Comparison of ENCODE assay signal across 1 cellular context in the genomic region with DNA sequence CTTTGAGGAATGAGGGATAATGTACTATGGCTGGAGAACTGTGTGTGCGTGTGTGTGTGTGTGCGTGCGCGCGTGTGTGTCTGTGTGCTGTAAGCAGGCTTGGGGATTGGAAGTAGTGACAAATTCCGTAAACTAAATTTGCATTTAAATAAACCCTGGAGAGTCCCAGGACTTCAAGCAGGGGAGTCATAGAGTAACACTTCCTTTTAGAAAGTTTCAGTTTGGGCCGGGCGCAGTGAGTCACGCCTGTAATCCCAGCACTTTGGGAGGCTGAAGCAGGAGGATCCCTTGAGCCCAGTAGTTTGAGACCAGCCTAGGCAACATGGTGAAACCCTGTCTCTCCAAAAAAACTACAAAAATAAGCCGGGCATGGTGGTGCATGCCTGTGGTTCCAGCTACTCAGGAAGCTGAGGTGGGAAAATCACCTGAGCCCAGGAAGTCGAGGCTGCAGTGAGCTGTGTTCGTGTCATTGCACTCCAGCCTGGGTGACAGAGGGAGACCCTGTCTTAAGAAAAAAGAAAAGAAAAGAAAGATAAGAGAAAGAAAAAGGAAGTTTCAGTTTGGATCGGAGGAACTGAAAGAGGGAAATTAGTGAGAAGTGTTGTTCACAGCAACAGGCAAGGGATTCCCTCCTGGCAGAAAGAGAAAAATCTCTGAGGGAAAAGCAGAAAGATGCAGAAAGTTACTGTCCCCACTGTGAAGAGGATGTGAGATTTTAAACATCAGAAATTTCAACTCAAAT.
TF ChIP-seq lines count a peak whose summit lies in the region.

No MANE protein-coding gene starts in this region.

TF ChIP-seq in GM12878, 131 proteins besides CTCF, POLR2A, EP300 and RAD21 (continued from another document):
- TF ChIP-seq, protein P1, sequence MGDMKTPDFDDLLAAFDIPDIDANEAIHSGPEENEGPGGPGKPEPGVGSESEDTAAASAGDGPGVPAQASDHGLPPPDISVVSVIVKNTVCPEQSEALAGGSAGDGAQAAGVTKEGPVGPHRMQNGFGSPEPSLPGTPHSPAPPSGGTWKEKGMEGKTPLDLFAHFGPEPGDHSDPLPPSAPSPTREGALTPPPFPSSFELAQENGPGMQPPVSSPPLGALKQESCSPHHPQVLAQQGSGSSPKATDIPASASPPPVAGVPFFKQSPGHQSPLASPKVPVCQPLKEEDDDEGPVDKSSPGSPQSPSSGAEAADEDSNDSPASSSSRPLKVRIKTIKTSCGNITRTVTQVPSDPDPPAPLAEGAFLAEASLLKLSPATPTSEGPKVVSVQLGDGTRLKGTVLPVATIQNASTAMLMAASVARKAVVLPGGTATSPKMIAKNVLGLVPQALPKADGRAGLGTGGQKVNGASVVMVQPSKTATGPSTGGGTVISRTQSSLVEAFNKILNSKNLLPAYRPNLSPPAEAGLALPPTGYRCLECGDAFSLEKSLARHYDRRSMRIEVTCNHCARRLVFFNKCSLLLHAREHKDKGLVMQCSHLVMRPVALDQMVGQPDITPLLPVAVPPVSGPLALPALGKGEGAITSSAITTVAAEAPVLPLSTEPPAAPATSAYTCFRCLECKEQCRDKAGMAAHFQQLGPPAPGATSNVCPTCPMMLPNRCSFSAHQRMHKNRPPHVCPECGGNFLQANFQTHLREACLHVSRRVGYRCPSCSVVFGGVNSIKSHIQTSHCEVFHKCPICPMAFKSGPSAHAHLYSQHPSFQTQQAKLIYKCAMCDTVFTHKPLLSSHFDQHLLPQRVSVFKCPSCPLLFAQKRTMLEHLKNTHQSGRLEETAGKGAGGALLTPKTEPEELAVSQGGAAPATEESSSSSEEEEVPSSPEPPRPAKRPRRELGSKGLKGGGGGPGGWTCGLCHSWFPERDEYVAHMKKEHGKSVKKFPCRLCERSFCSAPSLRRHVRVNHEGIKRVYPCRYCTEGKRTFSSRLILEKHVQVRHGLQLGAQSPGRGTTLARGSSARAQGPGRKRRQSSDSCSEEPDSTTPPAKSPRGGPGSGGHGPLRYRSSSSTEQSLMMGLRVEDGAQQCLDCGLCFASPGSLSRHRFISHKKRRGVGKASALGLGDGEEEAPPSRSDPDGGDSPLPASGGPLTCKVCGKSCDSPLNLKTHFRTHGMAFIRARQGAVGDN (IDR thresholded peaks at IDR 0.05): no peak
- TF ChIP-seq ZNF384 (IDR thresholded peaks at IDR 0.05; ENCODE audit: borderline replicate concordance, low read depth, low read length) (no peak), TARDBP (IDR thresholded peaks at IDR 0.05; ENCODE audit: borderline replicate concordance) (no peak), NBN (IDR thresholded peaks at IDR 0.05) (peak; percentile 84), HCFC1 (IDR thresholded peaks at IDR 0.05; ENCODE audit: low read length) (no peak), RCOR1 (conservative IDR thresholded peaks at IDR 0.05; ENCODE audit: low read depth, low read length) (no peak), MEF2B (IDR thresholded peaks at IDR 0.05; ENCODE audit: partially characterized antibody, poor library complexity, severe bottlenecking) (no peak), POLR2AphosphoS5 (IDR thresholded peaks at IDR 0.05; ENCODE audit: low read length) (0 out of 2 replicates have a peak, but pooled peaks have one; percentile 28), POU2F2 (IDR thresholded peaks at IDR 0.05; ENCODE audit: borderline replicate concordance, low read depth, low read length) (peak; percentile 95), SMAD5 (IDR thresholded peaks at IDR 0.05; ENCODE audit: low read depth) (no peak), TCF12 (IDR thresholded peaks at IDR 0.05; ENCODE audit: low read depth, low read length) (peak; percentile 54; the same call in 1 of the 2 replicates), NR2F1 (conservative IDR thresholded peaks at IDR 0.05) (no peak), SP1 (IDR thresholded peaks at IDR 0.05; ENCODE audit: low read depth, low read length) (peak; percentile 43), JUNB (IDR thresholded peaks at IDR 0.05) (peak; percentile 61), ATF7 (IDR thresholded peaks at IDR 0.05; ENCODE audit: low read depth) (peak; percentile 57), NFYA (IDR thresholded peaks at IDR 0.05; ENCODE audit: borderline replicate concordance, low read depth, low read length) (no peak), SUZ12 (IDR thresholded peaks at IDR 0.05; ENCODE audit: unreplicated experiment) (no peak), CHD2 (IDR thresholded peaks at IDR 0.05; ENCODE audit: borderline replicate concordance, low read depth, low read length) (peak; percentile 53; the same call in 1 of the 2 replicates), MYC (IDR thresholded peaks at IDR 0.05; ENCODE audit: insufficient read depth, insufficient read length, insufficient replicate concordance, low read length, severe bottlenecking) (no peak)
- TF ChIP-seq, protein P2, sequence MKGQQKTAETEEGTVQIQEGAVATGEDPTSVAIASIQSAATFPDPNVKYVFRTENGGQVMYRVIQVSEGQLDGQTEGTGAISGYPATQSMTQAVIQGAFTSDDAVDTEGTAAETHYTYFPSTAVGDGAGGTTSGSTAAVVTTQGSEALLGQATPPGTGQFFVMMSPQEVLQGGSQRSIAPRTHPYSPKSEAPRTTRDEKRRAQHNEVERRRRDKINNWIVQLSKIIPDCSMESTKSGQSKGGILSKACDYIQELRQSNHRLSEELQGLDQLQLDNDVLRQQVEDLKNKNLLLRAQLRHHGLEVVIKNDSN (IDR thresholded peaks at IDR 0.05; ENCODE audit: borderline replicate concordance, extremely low read length, insufficient read depth, low read depth, low read length): no peak
- TF ChIP-seq, protein P3, sequence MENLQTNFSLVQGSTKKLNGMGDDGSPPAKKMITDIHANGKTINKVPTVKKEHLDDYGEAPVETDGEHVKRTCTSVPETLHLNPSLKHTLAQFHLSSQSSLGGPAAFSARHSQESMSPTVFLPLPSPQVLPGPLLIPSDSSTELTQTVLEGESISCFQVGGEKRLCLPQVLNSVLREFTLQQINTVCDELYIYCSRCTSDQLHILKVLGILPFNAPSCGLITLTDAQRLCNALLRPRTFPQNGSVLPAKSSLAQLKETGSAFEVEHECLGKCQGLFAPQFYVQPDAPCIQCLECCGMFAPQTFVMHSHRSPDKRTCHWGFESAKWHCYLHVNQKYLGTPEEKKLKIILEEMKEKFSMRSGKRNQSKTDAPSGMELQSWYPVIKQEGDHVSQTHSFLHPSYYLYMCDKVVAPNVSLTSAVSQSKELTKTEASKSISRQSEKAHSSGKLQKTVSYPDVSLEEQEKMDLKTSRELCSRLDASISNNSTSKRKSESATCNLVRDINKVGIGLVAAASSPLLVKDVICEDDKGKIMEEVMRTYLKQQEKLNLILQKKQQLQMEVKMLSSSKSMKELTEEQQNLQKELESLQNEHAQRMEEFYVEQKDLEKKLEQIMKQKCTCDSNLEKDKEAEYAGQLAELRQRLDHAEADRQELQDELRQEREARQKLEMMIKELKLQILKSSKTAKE (IDR thresholded peaks at IDR 0.05; ENCODE audit: low read depth, poor library complexity, severe bottlenecking): peak; percentile 54
- TF ChIP-seq, protein P4, sequence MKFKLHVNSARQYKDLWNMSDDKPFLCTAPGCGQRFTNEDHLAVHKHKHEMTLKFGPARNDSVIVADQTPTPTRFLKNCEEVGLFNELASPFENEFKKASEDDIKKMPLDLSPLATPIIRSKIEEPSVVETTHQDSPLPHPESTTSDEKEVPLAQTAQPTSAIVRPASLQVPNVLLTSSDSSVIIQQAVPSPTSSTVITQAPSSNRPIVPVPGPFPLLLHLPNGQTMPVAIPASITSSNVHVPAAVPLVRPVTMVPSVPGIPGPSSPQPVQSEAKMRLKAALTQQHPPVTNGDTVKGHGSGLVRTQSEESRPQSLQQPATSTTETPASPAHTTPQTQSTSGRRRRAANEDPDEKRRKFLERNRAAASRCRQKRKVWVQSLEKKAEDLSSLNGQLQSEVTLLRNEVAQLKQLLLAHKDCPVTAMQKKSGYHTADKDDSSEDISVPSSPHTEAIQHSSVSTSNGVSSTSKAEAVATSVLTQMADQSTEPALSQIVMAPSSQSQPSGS (IDR thresholded peaks at IDR 0.05; ENCODE audit: low read length): peak; percentile 52; the same call in 1 of the 2 replicates
- TF ChIP-seq, protein P5, sequence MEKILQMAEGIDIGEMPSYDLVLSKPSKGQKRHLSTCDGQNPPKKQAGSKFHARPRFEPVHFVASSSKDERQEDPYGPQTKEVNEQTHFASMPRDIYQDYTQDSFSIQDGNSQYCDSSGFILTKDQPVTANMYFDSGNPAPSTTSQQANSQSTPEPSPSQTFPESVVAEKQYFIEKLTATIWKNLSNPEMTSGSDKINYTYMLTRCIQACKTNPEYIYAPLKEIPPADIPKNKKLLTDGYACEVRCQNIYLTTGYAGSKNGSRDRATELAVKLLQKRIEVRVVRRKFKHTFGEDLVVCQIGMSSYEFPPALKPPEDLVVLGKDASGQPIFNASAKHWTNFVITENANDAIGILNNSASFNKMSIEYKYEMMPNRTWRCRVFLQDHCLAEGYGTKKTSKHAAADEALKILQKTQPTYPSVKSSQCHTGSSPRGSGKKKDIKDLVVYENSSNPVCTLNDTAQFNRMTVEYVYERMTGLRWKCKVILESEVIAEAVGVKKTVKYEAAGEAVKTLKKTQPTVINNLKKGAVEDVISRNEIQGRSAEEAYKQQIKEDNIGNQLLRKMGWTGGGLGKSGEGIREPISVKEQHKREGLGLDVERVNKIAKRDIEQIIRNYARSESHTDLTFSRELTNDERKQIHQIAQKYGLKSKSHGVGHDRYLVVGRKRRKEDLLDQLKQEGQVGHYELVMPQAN (conservative IDR thresholded peaks at IDR 0.05): peak; percentile 51; the same call in 1 of the 2 replicates
- TF ChIP-seq, protein P6, sequence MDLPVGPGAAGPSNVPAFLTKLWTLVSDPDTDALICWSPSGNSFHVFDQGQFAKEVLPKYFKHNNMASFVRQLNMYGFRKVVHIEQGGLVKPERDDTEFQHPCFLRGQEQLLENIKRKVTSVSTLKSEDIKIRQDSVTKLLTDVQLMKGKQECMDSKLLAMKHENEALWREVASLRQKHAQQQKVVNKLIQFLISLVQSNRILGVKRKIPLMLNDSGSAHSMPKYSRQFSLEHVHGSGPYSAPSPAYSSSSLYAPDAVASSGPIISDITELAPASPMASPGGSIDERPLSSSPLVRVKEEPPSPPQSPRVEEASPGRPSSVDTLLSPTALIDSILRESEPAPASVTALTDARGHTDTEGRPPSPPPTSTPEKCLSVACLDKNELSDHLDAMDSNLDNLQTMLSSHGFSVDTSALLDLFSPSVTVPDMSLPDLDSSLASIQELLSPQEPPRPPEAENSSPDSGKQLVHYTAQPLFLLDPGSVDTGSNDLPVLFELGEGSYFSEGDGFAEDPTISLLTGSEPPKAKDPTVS (IDR thresholded peaks at IDR 0.05; ENCODE audit: low read depth, low read length): no peak
